In the genomic region with DNA sequence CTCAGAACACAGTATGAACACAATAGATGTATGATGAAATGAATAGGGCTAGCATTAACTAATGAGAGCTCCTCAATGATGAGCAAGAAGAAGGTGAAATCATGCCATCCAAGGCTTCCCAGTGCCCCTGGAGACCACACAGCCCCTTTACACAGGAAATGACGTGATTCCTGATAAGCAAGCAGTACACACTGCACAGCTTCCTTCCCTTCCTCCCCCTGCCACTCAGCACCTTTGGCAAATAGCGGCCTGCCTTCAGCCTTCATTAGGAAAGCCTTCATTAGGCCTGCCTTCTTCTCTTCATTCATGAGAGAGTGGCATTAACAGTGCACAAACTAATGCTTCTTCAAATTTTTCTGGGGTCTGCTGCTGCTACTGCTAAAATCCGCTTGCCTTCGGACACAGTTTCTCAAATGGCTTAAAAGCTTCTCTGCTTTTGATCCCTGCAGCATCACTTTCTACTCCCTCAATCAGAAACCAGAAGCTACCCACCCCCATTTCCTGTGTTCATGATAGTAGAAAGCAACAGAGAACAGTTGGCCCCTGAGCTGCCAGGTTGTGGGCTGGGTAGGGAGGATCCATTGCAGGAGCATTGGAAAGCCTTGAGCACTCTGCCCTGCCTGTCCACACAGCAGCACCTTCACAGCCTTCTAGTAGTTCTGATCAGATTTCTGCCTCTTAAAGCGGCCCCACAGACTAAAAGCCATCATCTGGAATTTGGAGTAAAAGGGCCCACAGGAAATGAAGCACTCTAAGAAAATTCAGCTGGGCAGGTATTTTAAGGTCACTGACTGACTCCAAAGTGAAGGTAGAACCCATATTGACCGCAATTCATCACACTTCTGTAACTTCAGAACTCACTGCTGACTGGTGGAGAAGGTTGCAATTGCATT, we compare ENCODE assay signal across 9 cellular contexts.
DNase-seq lines count a peak whose midpoint lies in the region; ATAC-seq, FAIRE-seq and TF ChIP-seq lines count a peak whose summit lies in the region.
"Had no signal": no experiment of that assay in that cellular context is flagged by ENCODE, and none has a peak within 500 bp of the region (broad histone marks: within the 10 kb centered on the region; RNA-seq: fewer than 3 reads in every experiment).

No MANE protein-coding gene starts in this region.

- no peak for TF ChIP-seq CTCF in endothelial cell of umbilical vein (IDR thresholded peaks at IDR 0.05; ENCODE audit: extremely low read depth in 1 of 2, insufficient read depth in 1 of 2, low read depth in 1 of 2, low read length in 2 of 2)

- peak overlapping the region; percentile 93 for H2AFZ ChIP-seq in endothelial cell of umbilical vein (ENCODE audit: low read depth, low read length)

- H3K4me2 ChIP-seq in endothelial cell of umbilical vein (ENCODE audit: insufficient read depth, low read length) = peak overlapping the region; percentile 50

- H3K9me3 ChIP-seq in endothelial cell of umbilical vein (replicated peaks; ENCODE audit: control insufficient read depth, insufficient read depth, low read length) (no peaks in the 10 kb centered on the region), thymus (ENCODE audit: control insufficient read depth) (no peaks in the 10 kb centered on the region)

- peak; percentile 85 for FAIRE-seq in endothelial cell of umbilical vein (lab: Jason Lieb, UNC)
- FAIRE-seq: A204.1 had no signal

- CTCF ChIA-PET in endothelial cell of umbilical vein (lab: Charles Lee) = interaction anchor here (0.6 to 2.3 kb wide), 8 partner anchors 9 to 1192 kb away, joined by 3 to 10 read pairs (median 3); no protein-coding TSS in a partner anchor

- H3K9ac ChIP-seq in endothelial cell of umbilical vein (replicated peaks; ENCODE audit: extremely low read depth, insufficient read depth, low read length) = peak overlapping the region; percentile 11

- POLR2A ChIA-PET in endothelial cell of umbilical vein (lab: Charles Lee) = no interaction called here

- H3K4me3 ChIP-seq in endothelial cell of umbilical vein (replicated peaks in 1 of 3; ENCODE audit: insufficient read depth in 1 of 3, low read depth in 1 of 3, low read length in 3 of 3) (no peak overlapping the region), thymus (ENCODE audit: low read length) (peak overlapping the region; percentile 32)

- H4K20me1 ChIP-seq in endothelial cell of umbilical vein (replicated peaks; ENCODE audit: control insufficient read depth, extremely low read depth, insufficient read depth, low read length) = no peaks in the 10 kb centered on the region

- no peaks in the 10 kb centered on the region for H3K9me1 ChIP-seq in endothelial cell of umbilical vein (replicated peaks; ENCODE audit: control insufficient read depth, extremely low read depth, insufficient read depth, low read length)

- intact Hi-C loops in endothelial cell of umbilical vein (cut with micrococcal nuclease) = no loop called here

- BruUV-seq in endothelial cell of umbilical vein (replicated peaks; lab: Mats Ljungman, UMichigan) = no TSS peak

- dilution Hi-C loops in endothelial cell of umbilical vein (cut with MboI; ENCODE audit: extremely low pct_ligation_motif_present, low sequenced_read_pairs) = no loop called here

- no peak for TF ChIP-seq POLR2A in endothelial cell of umbilical vein (IDR thresholded peaks at IDR 0.05; ENCODE audit: low read depth, low read length)

- 19% methylated on average over 6 of the region's 6 CpGs for WGBS in thymus

- peak in 2 of 3 experiments; percentile 16 to 18 for DNase-seq in NCI-H1417 (lab: John Stamatoyannopoulos, UW)
- no peak for DNase-seq in NCI-H1417 treated with DMSO at 0.1 percent for 48 hours (lab: John Stamatoyannopoulos, UW)
- DNase-seq in T-helper 22 cell (ENCODE audit: low read depth) = peak; percentile 59
- DNase-seq in endothelial cell of umbilical vein (ENCODE audit: low read depth, low spot score) = peak; percentile 66
- no peak for DNase-seq in superior temporal gyrus (ENCODE audit: extremely low spot score)
- no peak for DNase-seq in iPS-NIHi11 (ENCODE audit: low spot score)

- H3K36me3 ChIP-seq in endothelial cell of umbilical vein (ENCODE audit: control insufficient read depth in 2 of 2, extremely low read depth in 1 of 2, insufficient read depth in 2 of 2, low read length in 2 of 2) = no peaks in the 10 kb centered on the region
- H3K36me3 ChIP-seq in thymus (ENCODE audit: control insufficient read depth, insufficient read depth) = no peaks in the 10 kb centered on the region

- H3K4me1 ChIP-seq in endothelial cell of umbilical vein (ENCODE audit: control insufficient read depth, extremely low read depth, insufficient read depth, low read length) (peaks cover 12% of the 10 kb centered on the region), thymus (ENCODE audit: control insufficient read depth, insufficient read depth, low read length) (peaks cover 21% of the 10 kb centered on the region)

- H3K27me3 ChIP-seq in endothelial cell of umbilical vein (ENCODE audit: control insufficient read depth in 2 of 2, insufficient read depth in 2 of 2, low read length in 2 of 2) = peaks cover 0 to 2% of the 10 kb centered on the region in 2 experiments
- no peaks in the 10 kb centered on the region for H3K27me3 ChIP-seq in thymus (ENCODE audit: control insufficient read depth, insufficient read depth)

- no peaks in the 10 kb centered on the region for H3K79me2 ChIP-seq in endothelial cell of umbilical vein (ENCODE audit: control insufficient read depth, insufficient read depth, low read length)

- H3K27ac ChIP-seq in endothelial cell of umbilical vein (ENCODE audit: insufficient read depth, low read depth, low read length) (peak overlapping the region; percentile 47), thymus (ENCODE audit: low read depth) (peak overlapping the region; percentile 84)

- peak; percentile 80 for ATAC-seq in HG02870 (IDR thresholded peaks at IDR 0.05; ENCODE audit: unreplicated experiment)

TF ChIP-seq in endothelial cell of umbilical vein, 7 proteins besides CTCF, POLR2A, EP300 and RAD21:
- peak; percentile 21 for TF ChIP-seq FOS (IDR thresholded peaks at IDR 0.05; ENCODE audit: borderline replicate concordance, insufficient read depth, low read length)
- TF ChIP-seq, protein P1, sequence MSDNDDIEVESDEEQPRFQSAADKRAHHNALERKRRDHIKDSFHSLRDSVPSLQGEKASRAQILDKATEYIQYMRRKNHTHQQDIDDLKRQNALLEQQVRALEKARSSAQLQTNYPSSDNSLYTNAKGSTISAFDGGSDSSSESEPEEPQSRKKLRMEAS (IDR thresholded peaks at IDR 0.05; ENCODE audit: insufficient read depth, insufficient read length) = no peak
- peak; percentile 35 for TF ChIP-seq JUN (IDR thresholded peaks at IDR 0.05; ENCODE audit: borderline replicate concordance, insufficient read depth, insufficient read length, low read depth)
- TF ChIP-seq EZH2 (IDR thresholded peaks at IDR 0.05; ENCODE audit: borderline replicate concordance, low read depth, low read length, severe bottlenecking) = no peak
- TF ChIP-seq MYC (IDR thresholded peaks at IDR 0.05; ENCODE audit: low read depth, low read length) = no peak
- TF ChIP-seq GATA2 (IDR thresholded peaks at IDR 0.05; ENCODE audit: insufficient read depth, insufficient read length, low read depth, low read length) = peak; percentile 47
- no peak for TF ChIP-seq POLR2AphosphoS5 (IDR thresholded peaks at IDR 0.05; ENCODE audit: insufficient read depth, low read depth, low read length)

Comparison
In these comparisons a context has a peak if more than half of its experiments do, and no peak if none do; other contexts are left out.
1. DNase-seq: peak in NCI-H1417 (2 of 3), T-helper 22 cell (single experiment) and endothelial cell of umbilical vein (single experiment); none in NCI-H1417 treated with DMSO at 0.1 percent for 48 hours (single experiment), superior temporal gyrus (single experiment) and iPS-NIHi11 (single experiment).